In the genomic region with DNA sequence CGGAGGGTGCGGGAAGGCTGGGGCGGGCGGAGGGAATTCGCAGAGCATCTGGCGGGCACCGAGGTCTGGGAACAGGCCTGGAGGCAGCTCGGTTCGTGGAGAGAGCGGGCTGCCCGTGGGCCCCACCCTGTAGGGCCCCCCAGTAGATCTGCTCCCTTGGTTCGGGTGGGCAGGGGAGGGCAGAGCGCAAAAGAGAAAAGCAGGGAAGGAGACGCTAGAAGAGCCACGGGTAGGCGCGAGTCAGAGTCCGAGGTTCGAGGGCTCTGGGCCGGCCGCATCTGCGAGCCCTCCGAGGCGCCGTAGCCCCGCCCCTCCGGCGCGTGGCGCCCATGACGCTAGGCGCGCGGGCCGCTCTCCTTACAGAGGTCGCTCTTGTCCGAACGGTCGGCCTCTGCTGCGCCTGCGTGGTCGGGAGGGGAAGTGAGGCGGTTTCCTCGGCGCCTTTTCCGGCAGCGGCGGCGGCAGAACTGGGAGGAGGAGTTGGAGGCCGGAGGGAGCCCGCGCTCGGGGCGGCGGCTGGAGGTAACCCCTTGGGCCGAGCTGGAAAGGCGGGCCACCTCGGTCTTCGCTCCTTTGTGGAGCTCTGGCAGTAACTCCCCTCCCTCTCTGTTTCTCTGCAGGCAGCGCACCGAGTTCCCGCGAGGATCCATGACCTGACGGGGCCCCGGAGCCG, we compare ENCODE assay signal across 8 cellular contexts. TPM values are rescaled to one million over a fixed set of nuclear protein-coding genes. Genes with fewer than 3 reads are reported as not detected.
DNase-seq lines count a peak whose midpoint lies in the region; ATAC-seq and TF ChIP-seq lines count a peak whose summit lies in the region.

A gene (plus strand): TSS at position 447 of the 673 bp plus-strand sequence. CDS start 655 bp downstream, outside the sequence.

- H3K36me3 ChIP-seq in GM23338 (ENCODE audit: insufficient read depth) = peaks cover 4% of the 10 kb centered on the region; the same call in 1 of the 2 replicates

- peak within 1 kb of the TSS; percentile 98 for H3K4me3 Mint-ChIP-seq in GM23338
- H3K4me3 Mint-ChIP-seq in activated T-helper 17 cell treated with anti-CD3 and anti-CD28 coated beads, Interleukin-2, amount 50 U/mL, for 72 hours = peak within 1 kb of the TSS; percentile 91
- H3K4me3 Mint-ChIP-seq in natural killer cell = peak within 1 kb of the TSS; percentile 100

- H3K4me3 ChIP-seq in GM23338 (peak within 1 kb of the TSS; percentile 95), fibroblast of mammary gland (ENCODE audit: control insufficient read depth, low read depth, low read length) (peak within 1 kb of the TSS; percentile 93)

- DNase-seq in EH (ENCODE audit: low read depth) (peak; percentile 98), GM23338 (ENCODE audit: low spot score) (peak; percentile 98), LHCN-M2 (ENCODE audit: low read depth) (peak; percentile 98), RPMI8226 (peak; percentile 97), fibroblast of mammary gland (ENCODE audit: low read depth) (peak; percentile 95), natural killer cell (peak; percentile 97)
- peak; percentile 97 for DNase-seq in stimulated activated naive CD4-positive, alpha-beta T cell treated with Interleukin-2 at 50 U/mL for 16 hours (lab: John Stamatoyannopoulos, UW)

- peaks cover 47% of the 10 kb centered on the region for H3K79me2 ChIP-seq in GM23338 (replicated peaks; ENCODE audit: insufficient read depth)

- no peaks in the 10 kb centered on the region for H3K27me3 ChIP-seq in GM23338 (ENCODE audit: insufficient read depth)

- H2AFZ ChIP-seq in GM23338 = peak within 1 kb of the TSS; percentile 75; the same call in 1 of the 2 replicates

- H4K20me1 ChIP-seq in GM23338 (replicated peaks; ENCODE audit: insufficient read depth) = peaks cover 22% of the 10 kb centered on the region

- peaks cover 9% of the 10 kb centered on the region for H3K27me3 Mint-ChIP-seq in GM23338 (ENCODE audit: insufficient read depth, low read depth, poor library complexity)
- no peaks in the 10 kb centered on the region for H3K27me3 Mint-ChIP-seq in activated T-helper 17 cell treated with anti-CD3 and anti-CD28 coated beads, Interleukin-2, amount 50 U/mL, for 72 hours
- H3K27me3 Mint-ChIP-seq in natural killer cell (ENCODE audit: low read depth in 2 of 2) = no peaks in the 10 kb centered on the region

- peaks cover 26% of the 10 kb centered on the region for H3K4me1 ChIP-seq in GM23338 (ENCODE audit: insufficient read depth)

- no peaks in the 10 kb centered on the region; the same call in 1 of the 3 replicates for H3K9me3 Mint-ChIP-seq in GM23338
- no peaks in the 10 kb centered on the region for H3K9me3 Mint-ChIP-seq in activated T-helper 17 cell treated with anti-CD3 and anti-CD28 coated beads, Interleukin-2, amount 50 U/mL, for 72 hours
- H3K9me3 Mint-ChIP-seq in natural killer cell = no peaks in the 10 kb centered on the region

- intact Hi-C loops in natural killer cell (cut with micrococcal nuclease) = loop anchor here (1.0 to 5.0 kb wide), 6 partner anchors 24 to 225 kb away; a partner anchor contains a TSS

- no peaks in the 10 kb centered on the region for H3K9me2 ChIP-seq in GM23338 (ENCODE audit: insufficient read depth)

- H3F3A ChIP-seq in GM23338 (replicated peaks; ENCODE audit: low read depth) = no peaks in the 10 kb centered on the region

- peak within 1 kb of the TSS; percentile 79 for H3K4me2 ChIP-seq in GM23338

- TF ChIP-seq CTCF in GM23338 (conservative IDR thresholded peaks at IDR 0.05; ENCODE audit: low read depth in 2 of 2) (peak in 1 of 2 experiments; percentile 25; a peak in 2 of 4 replicates), fibroblast of mammary gland (conservative IDR thresholded peaks at IDR 0.05; ENCODE audit: control insufficient read depth, insufficient read depth, low read depth, low read length) (no peak), natural killer cell (IDR thresholded peaks at IDR 0.05) (peak; percentile 16)

- peak within 1 kb of the TSS; percentile 97 for H3K27ac ChIP-seq in GM23338 (ENCODE audit: low read depth)

- H3K36me3 Mint-ChIP-seq in GM23338 (ENCODE audit: low read depth) (peaks cover 36% of the 10 kb centered on the region), natural killer cell (peaks cover 13% of the 10 kb centered on the region)
- H3K36me3 Mint-ChIP-seq in activated T-helper 17 cell treated with anti-CD3 and anti-CD28 coated beads, Interleukin-2, amount 50 U/mL, for 72 hours (ENCODE audit: low read depth) = peaks cover 74% of the 10 kb centered on the region

- H3K27ac Mint-ChIP-seq in GM23338 (peak within 1 kb of the TSS; percentile 100), natural killer cell (peak within 1 kb of the TSS; percentile 98 to 100)
- peak within 1 kb of the TSS; percentile 100 for H3K27ac Mint-ChIP-seq in activated T-helper 17 cell treated with anti-CD3 and anti-CD28 coated beads, Interleukin-2, amount 50 U/mL, for 72 hours

- peaks cover 29% of the 10 kb centered on the region for H3K4me1 Mint-ChIP-seq in GM23338
- peaks cover 7% of the 10 kb centered on the region for H3K4me1 Mint-ChIP-seq in activated T-helper 17 cell treated with anti-CD3 and anti-CD28 coated beads, Interleukin-2, amount 50 U/mL, for 72 hours
- peaks cover 43 to 47% of the 10 kb centered on the region in 2 donors for H3K4me1 Mint-ChIP-seq in natural killer cell

- ATAC-seq in GM23338 = peak; percentile 93
- ATAC-seq in activated T-helper 17 cell treated with anti-CD3 and anti-CD28 coated beads, Interleukin-2, amount 50 U/mL, for 72 hours (replicated peaks) = peak; percentile 75
- ATAC-seq in natural killer cell = peak; percentile 83 to 95 (median 88)

TF ChIP-seq in GM23338, 12 proteins besides CTCF, POLR2A, EP300 and RAD21:
- TF ChIP-seq STAT1 (IDR thresholded peaks at IDR 0.05; ENCODE audit: unreplicated experiment) (no peak), CREB1 (CRISPR knock-in tag; IDR thresholded peaks at IDR 0.05; ENCODE audit: low read depth) (peak; percentile 88), POLR2AphosphoS5 (IDR thresholded peaks at IDR 0.05; ENCODE audit: low read depth) (peak; percentile 79), EZH2 (IDR thresholded peaks at IDR 0.05; ENCODE audit: low read depth, unreplicated experiment) (no peak), ZNF331 (CRISPR knock-in tag; IDR thresholded peaks at IDR 0.05; ENCODE audit: low read depth) (no peak), ZNF114 (CRISPR knock-in tag; IDR thresholded peaks at IDR 0.05) (no peak)
- TF ChIP-seq, protein P1, sequence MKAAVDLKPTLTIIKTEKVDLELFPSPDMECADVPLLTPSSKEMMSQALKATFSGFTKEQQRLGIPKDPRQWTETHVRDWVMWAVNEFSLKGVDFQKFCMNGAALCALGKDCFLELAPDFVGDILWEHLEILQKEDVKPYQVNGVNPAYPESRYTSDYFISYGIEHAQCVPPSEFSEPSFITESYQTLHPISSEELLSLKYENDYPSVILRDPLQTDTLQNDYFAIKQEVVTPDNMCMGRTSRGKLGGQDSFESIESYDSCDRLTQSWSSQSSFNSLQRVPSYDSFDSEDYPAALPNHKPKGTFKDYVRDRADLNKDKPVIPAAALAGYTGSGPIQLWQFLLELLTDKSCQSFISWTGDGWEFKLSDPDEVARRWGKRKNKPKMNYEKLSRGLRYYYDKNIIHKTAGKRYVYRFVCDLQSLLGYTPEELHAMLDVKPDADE (IDR thresholded peaks at IDR 0.05) = peak; percentile 65; the same call in 1 of the 2 replicates
- TF ChIP-seq, protein P2, sequence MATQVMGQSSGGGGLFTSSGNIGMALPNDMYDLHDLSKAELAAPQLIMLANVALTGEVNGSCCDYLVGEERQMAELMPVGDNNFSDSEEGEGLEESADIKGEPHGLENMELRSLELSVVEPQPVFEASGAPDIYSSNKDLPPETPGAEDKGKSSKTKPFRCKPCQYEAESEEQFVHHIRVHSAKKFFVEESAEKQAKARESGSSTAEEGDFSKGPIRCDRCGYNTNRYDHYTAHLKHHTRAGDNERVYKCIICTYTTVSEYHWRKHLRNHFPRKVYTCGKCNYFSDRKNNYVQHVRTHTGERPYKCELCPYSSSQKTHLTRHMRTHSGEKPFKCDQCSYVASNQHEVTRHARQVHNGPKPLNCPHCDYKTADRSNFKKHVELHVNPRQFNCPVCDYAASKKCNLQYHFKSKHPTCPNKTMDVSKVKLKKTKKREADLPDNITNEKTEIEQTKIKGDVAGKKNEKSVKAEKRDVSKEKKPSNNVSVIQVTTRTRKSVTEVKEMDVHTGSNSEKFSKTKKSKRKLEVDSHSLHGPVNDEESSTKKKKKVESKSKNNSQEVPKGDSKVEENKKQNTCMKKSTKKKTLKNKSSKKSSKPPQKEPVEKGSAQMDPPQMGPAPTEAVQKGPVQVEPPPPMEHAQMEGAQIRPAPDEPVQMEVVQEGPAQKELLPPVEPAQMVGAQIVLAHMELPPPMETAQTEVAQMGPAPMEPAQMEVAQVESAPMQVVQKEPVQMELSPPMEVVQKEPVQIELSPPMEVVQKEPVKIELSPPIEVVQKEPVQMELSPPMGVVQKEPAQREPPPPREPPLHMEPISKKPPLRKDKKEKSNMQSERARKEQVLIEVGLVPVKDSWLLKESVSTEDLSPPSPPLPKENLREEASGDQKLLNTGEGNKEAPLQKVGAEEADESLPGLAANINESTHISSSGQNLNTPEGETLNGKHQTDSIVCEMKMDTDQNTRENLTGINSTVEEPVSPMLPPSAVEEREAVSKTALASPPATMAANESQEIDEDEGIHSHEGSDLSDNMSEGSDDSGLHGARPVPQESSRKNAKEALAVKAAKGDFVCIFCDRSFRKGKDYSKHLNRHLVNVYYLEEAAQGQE (IDR thresholded peaks at IDR 0.05; ENCODE audit: unreplicated experiment) = no peak

RNA-seq across cellular contexts. Expression of the gene that starts here (rescaled TPM):
- total RNA-seq in GM23338 (2014; rRNA removed; shearing (Covaris generic)) = 60.1 and 73.1 TPM in 2 replicates
- 42.5 and 47.8 TPM in 2 replicates for polyA plus RNA-seq in GM23338 (2016; fragmentation: Nextera tagmentation; extraction: Ambion mirVana)
- total RNA-seq in LHCN-M2 (2014; rRNA removed) = 67.7 and 73.2 TPM in 2 replicates
- 42.5 TPM for polyA plus RNA-seq in LHCN-M2 (2012)
- 100 to 1,000 TPM; 161 to 163 TPM for total RNA-seq in activated T-helper 17 cell treated with anti-CD3 and anti-CD28 coated beads, Interleukin-2, amount 50 U/mL, for 72 hours
- 100 to 1,000 TPM; 124 to 132 (median 128) TPM for total RNA-seq in natural killer cell

Comparison
In these comparisons a context has a peak if more than half of its experiments do, and no peak if none do; other contexts are left out.
1. Peak in every context shown above with its lines: DNase-seq, ATAC-seq, H3K4me3 ChIP-seq and H3K27ac ChIP-seq.